ENCODE assay signal across 24 cellular contexts in the genomic region with DNA sequence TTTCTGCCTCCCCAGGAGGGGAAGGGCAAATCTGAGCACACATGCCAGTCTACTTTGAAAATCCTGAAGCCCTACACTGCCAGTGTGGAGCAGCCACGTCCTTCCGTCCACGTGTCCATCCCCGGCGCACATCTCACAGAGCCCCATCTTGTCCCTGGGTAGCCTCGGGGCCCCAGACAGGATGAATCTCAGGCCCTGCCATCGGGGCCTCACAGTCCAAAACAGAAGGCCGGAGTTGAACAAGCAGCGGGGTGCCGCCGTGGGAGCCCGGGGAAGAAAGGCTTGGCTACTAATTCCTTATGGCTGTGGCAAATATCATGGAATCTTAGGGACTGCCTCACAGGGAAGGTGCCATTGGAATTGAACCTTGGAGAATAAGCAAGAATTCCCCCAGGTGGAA.
"Had no signal": no experiment of that assay in that cellular context is flagged by ENCODE, and none has a peak within 500 bp of the region (broad histone marks: within the 10 kb centered on the region; RNA-seq: fewer than 3 reads in every experiment).

No MANE protein-coding gene starts in this region.

- ATAC-seq: effector memory CD8-positive, alpha-beta T cell; left ventricle myocardium superior; lower lobe of right lung; natural killer cell; right cardiac atrium; stimulated activated memory B cell treated with anti-CD40 and anti-IgM and Interleukin-4, amounts not matched to agents 10 μg/mL and 1 μg/mL and 100 μg/mL, for 72 hours; stimulated activated naive CD8-positive, alpha-beta T cell treated with anti-CD3 and anti-CD28 coated beads, Interleukin-15, Interleukin-2, amounts not matched to agents 100 U/mL and 50 U/mL, for 24 hours had no signal

- H3K36me3 Mint-ChIP-seq: natural killer cell, type B pancreatic cell had no signal

- FAIRE-seq: endometrium, keratinocyte had no signal

- H3K4me1 Mint-ChIP-seq: neural progenitor cell had no signal

- H3K27me3 Mint-ChIP-seq: effector memory CD8-positive, alpha-beta T cell; stimulated activated memory B cell treated with anti-CD40 and anti-IgM and Interleukin-4, amounts not matched to agents 10 μg/mL and 1 μg/mL and 100 μg/mL, for 72 hours; type B pancreatic cell had no signal

- H3K4me3 Mint-ChIP-seq: effector memory CD8-positive, alpha-beta T cell; natural killer cell; neural progenitor cell; stimulated activated memory B cell treated with anti-CD40 and anti-IgM and Interleukin-4, amounts not matched to agents 10 μg/mL and 1 μg/mL and 100 μg/mL, for 72 hours; type B pancreatic cell had no signal

- H3K27ac ChIP-seq: esophagus squamous epithelium, lower lobe of right lung, neural progenitor cell, prostate gland, sigmoid colon, spleen, testis, tibial artery had no signal

- H3K27ac Mint-ChIP-seq: effector memory CD8-positive, alpha-beta T cell; natural killer cell; neural progenitor cell; stimulated activated memory B cell treated with anti-CD40 and anti-IgM and Interleukin-4, amounts not matched to agents 10 μg/mL and 1 μg/mL and 100 μg/mL, for 72 hours; type B pancreatic cell had no signal

- H3K4me1 ChIP-seq: esophagus squamous epithelium, lower lobe of right lung, neural progenitor cell, prostate gland, sigmoid colon, testis, tibial artery had no signal

- H3K9me3 ChIP-seq: esophagus squamous epithelium, lower lobe of right lung, prostate gland, sigmoid colon, spleen, testis, tibial artery had no signal

- DNase-seq: cortex of kidney; effector memory CD8-positive, alpha-beta T cell; erythroblast; esophagus squamous epithelium; foreskin melanocyte; glutamatergic neuron; hypothalamus; left ventricle myocardium superior; lower lobe of right lung; natural killer cell; right cardiac atrium; sigmoid colon; spleen; stimulated activated CD4-positive, alpha-beta T cell treated with anti-CD3 and anti-CD28 coated beads, Interleukin-4, amount 100 ng/mL, for 4 hours; stimulated activated naive CD8-positive, alpha-beta T cell treated with anti-CD3 and anti-CD28 coated beads, Interleukin-15, Interleukin-2, amounts not matched to agents 100 U/mL and 50 U/mL, for 24 hours; substantia nigra; testis; tibial artery had no signal

- H3K36me3 ChIP-seq: esophagus squamous epithelium, lower lobe of right lung, neural progenitor cell, prostate gland, sigmoid colon, spleen, tibial artery had no signal

- H2AFZ ChIP-seq: neural progenitor cell had no signal

- H3K4me2 ChIP-seq: neural progenitor cell had no signal

- H3K4me3 ChIP-seq: esophagus squamous epithelium, lower lobe of right lung, neural progenitor cell, prostate gland, sigmoid colon, spleen, testis, tibial artery had no signal

- H3K9me3 Mint-ChIP-seq: effector memory CD8-positive, alpha-beta T cell; natural killer cell; type B pancreatic cell had no signal
